23 cellular contexts compared by ENCODE assay signal in the genomic region with DNA sequence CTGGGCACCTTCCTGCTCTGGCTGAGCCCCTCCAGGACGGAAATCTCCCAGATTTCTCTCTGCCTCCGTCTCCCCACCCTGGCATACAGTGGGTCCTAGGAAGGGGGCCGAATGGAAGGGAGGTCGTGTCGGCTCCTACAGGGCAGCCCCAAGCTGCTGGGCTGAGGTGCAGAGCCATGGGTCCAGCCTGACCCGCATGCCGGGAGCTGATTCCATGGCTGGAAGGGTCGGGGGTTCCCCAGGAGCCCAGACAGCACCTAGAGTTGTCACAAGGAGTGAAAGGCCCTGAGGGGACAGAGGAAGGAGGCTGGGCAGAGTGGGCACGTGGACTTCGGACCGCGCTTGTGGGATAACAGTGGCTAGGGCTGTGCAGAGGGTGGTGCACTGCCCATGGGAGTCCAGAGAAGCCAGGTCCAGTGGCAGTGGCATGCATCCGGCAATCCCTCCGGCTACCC. TPM values are rescaled to one million over a fixed set of nuclear protein-coding genes. Genes with fewer than 3 reads are reported as not detected.
A peak's percentile ranks its signal among the peaks of the same experiment; 100 is the strongest.
DNase-seq lines count a peak whose midpoint lies in the region; ATAC-seq, FAIRE-seq and TF ChIP-seq lines count a peak whose summit lies in the region.
"Had no signal": no experiment of that assay in that cellular context is flagged by ENCODE, and none has a peak within 500 bp of the region (broad histone marks: within the 10 kb centered on the region; RNA-seq: fewer than 3 reads in every experiment).

No MANE protein-coding gene starts in this region.

- FAIRE-seq in A549 (lab: Jason Lieb, UNC) = no peak
- FAIRE-seq: GM18507, K562 had no signal

- H3K4me1 ChIP-seq in A549 (peaks cover 37% of the 10 kb centered on the region), ectodermal cell (ENCODE audit: control insufficient read depth, insufficient read depth, low read length) (peaks cover 34% of the 10 kb centered on the region)
- H3K4me1 ChIP-seq: left lung, psoas muscle had no signal

- H3K36me3 Mint-ChIP-seq in HFFc6 (ENCODE audit: low read depth) (peaks cover 15% of the 10 kb centered on the region), neural crest cell (ENCODE audit: low read depth) (peaks cover 4% of the 10 kb centered on the region)
- peaks cover 3% of the 10 kb centered on the region for H3K36me3 Mint-ChIP-seq in activated T-cell treated with anti-CD3 and anti-CD28 coated beads, Interleukin-2, amount 50 U/mL, for 4 hours (ENCODE audit: insufficient read depth)
- H3K36me3 Mint-ChIP-seq: activated naive CD8-positive, alpha-beta T cell treated with anti-CD3 and anti-CD28 coated beads for 36 hours had no signal

- POLR2A ChIA-PET in A549 (lab: Yijun Ruan, JAX) (no interaction called here), HEK293T (lab: Yijun Ruan, JAX) (no interaction called here)

- H3K27ac Mint-ChIP-seq in HFFc6 (peak overlapping the region; percentile 36), neural crest cell (ENCODE audit: unreplicated experiment) (peak overlapping the region; percentile 92)
- H3K27ac Mint-ChIP-seq: activated CD8-positive, alpha-beta T cell treated with anti-CD3 and anti-CD28 coated beads for 36 hours; activated naive CD8-positive, alpha-beta T cell treated with anti-CD3 and anti-CD28 coated beads for 36 hours; T-helper 1 cell treated with Interleukin-12 subunit alpha and Interleukin-12 subunit beta and Interleukin-4 antibody, amounts not matched to agents 30 μg/mL and 1 μg/mL, for 36 hours had no signal

- TF ChIP-seq EP300 in A549 (IDR thresholded peaks at IDR 0.05) = no peak

- H3K27ac ChIP-seq in A549 = peak overlapping the region; percentile 87 to 90
- peak overlapping the region; percentile 94 for H3K27ac ChIP-seq in ectodermal cell (ENCODE audit: insufficient read depth, low read depth, low read length, poor library complexity, severe bottlenecking)
- H3K27ac ChIP-seq: brain microvascular endothelial cell, gastroesophageal sphincter, left lung, psoas muscle had no signal

- H3K4me1 Mint-ChIP-seq in HFFc6 (ENCODE audit: low read depth) (peaks cover 19% of the 10 kb centered on the region; the same call in 1 of the 2 replicates), neural crest cell (peaks cover 55% of the 10 kb centered on the region)
- H3K4me1 Mint-ChIP-seq in activated T-cell treated with anti-CD3 and anti-CD28 coated beads, Interleukin-2, amount 50 U/mL, for 4 hours (ENCODE audit: low read depth) = no peaks in the 10 kb centered on the region
- H3K4me1 Mint-ChIP-seq: activated naive CD8-positive, alpha-beta T cell treated with anti-CD3 and anti-CD28 coated beads for 36 hours; CD8-positive, alpha-beta memory T cell had no signal

- no peaks in the 10 kb centered on the region for H3K9me3 ChIP-seq in A549
- no peaks in the 10 kb centered on the region for H3K9me3 ChIP-seq in ectodermal cell (ENCODE audit: control insufficient read depth, low read length)
- H3K9me3 ChIP-seq: gastroesophageal sphincter, left lung, psoas muscle had no signal

- H3K4me3 Mint-ChIP-seq in HFFc6 (peak overlapping the region; percentile 61), neural crest cell (peak overlapping the region; percentile 73)
- H3K4me3 Mint-ChIP-seq in activated T-cell treated with anti-CD3 and anti-CD28 coated beads, Interleukin-2, amount 50 U/mL, for 4 hours = no peak overlapping the region
- H3K4me3 Mint-ChIP-seq: activated CD8-positive, alpha-beta T cell treated with anti-CD3 and anti-CD28 coated beads for 36 hours; activated naive CD8-positive, alpha-beta T cell treated with anti-CD3 and anti-CD28 coated beads for 36 hours; CD8-positive, alpha-beta memory T cell; T-helper 1 cell treated with Interleukin-12 subunit alpha and Interleukin-12 subunit beta and Interleukin-4 antibody, amounts not matched to agents 30 μg/mL and 1 μg/mL, for 36 hours had no signal

- TF ChIP-seq POLR2A in A549 (IDR thresholded peaks at IDR 0.05; ENCODE audit: low read length) = no peak

- ATAC-seq in A549 = no peak
- ATAC-seq in activated T-cell treated with anti-CD3 and anti-CD28 coated beads, Interleukin-2, amount 50 U/mL, for 4 hours = no peak
- ATAC-seq: activated CD8-positive, alpha-beta T cell treated with anti-CD3 and anti-CD28 coated beads for 36 hours; gastroesophageal sphincter; K562; left lung; psoas muscle had no signal

- no peak overlapping the region for H3K4me2 ChIP-seq in A549

- H3K36me3 ChIP-seq in ectodermal cell (ENCODE audit: control insufficient read depth, insufficient read depth, low read length) = peaks cover 4% of the 10 kb centered on the region

- no peak for TF ChIP-seq CTCF in A549 (IDR thresholded peaks at IDR 0.05)
- TF ChIP-seq CTCF in HFFc6 (IDR thresholded peaks at IDR 0.05) = no peak
- no peak for TF ChIP-seq CTCF in neural crest cell (conservative IDR thresholded peaks at IDR 0.05)

- DNase-seq in A549 (ENCODE audit: low read depth in 1 of 2, low spot score in 1 of 2) (no peak), HFFc6 (no peak), neural crest cell (ENCODE audit: low read depth, low spot score) (no peak), HEK293T (ENCODE audit: extremely low spot score) (no peak), NCI-H2227 treated with DMSO at 0.1 percent for 48 hours (lab: John Stamatoyannopoulos, UW) (no peak)
- no peak for DNase-seq in activated T-cell treated with anti-CD3 and anti-CD28 coated beads, Interleukin-2, amount 50 U/mL, for 4 hours
- no peak for DNase-seq in NK-92 treated with Interleukin-12 subunit alpha and Interleukin-12 subunit beta, amount 100 ng/mL, for 24 hours (lab: John Stamatoyannopoulos, UW)
- DNase-seq: activated CD8-positive, alpha-beta T cell treated with anti-CD3 and anti-CD28 coated beads for 36 hours; activated naive CD8-positive, alpha-beta T cell treated with anti-CD3 and anti-CD28 coated beads for 36 hours; activated T-cell treated with anti-CD3 and anti-CD28 coated beads, Interleukin-2, amount 50 U/mL, for 48 hours; brain microvascular endothelial cell; NCI-H187 treated with DMSO at 0.1 percent for 48 hours had no signal

- H3K4me3 ChIP-seq in A549 (no peak overlapping the region), ectodermal cell (ENCODE audit: insufficient read depth, low read depth, low read length) (peak overlapping the region; percentile 1)
- H3K4me3 ChIP-seq: gastroesophageal sphincter, K562, left lung, psoas muscle had no signal

- WGBS in A549 (ENCODE audit: missing lambda C conversion rate) = 90% methylated on average over 14 of the region's 14 CpGs
- WGBS in ectodermal cell, 2 experiments = 86 to 92% methylated on average over 14 of the region's 14 CpGs

- CTCF ChIA-PET in A549 (lab: Yijun Ruan, JAX) (interaction anchor here (1.2 to 10.9 kb wide), 5 partner anchors 8 to 555 kb away, joined by 3 to 149 read pairs (median 44); no protein-coding TSS in a partner anchor), HEK293T (lab: Yijun Ruan, JAX) (no interaction called here)

- no peak for TF ChIP-seq RAD21 in A549 (conservative IDR thresholded peaks at IDR 0.05 in 1 of 2, IDR thresholded peaks at IDR 0.05 in 1 of 2)

- H3K27me3 Mint-ChIP-seq in HFFc6 (ENCODE audit: insufficient read depth) (peaks cover 62% of the 10 kb centered on the region), neural crest cell (ENCODE audit: low read depth) (peaks cover 18% of the 10 kb centered on the region)
- no peaks in the 10 kb centered on the region for H3K27me3 Mint-ChIP-seq in activated T-cell treated with anti-CD3 and anti-CD28 coated beads, Interleukin-2, amount 50 U/mL, for 4 hours (ENCODE audit: low read depth)
- H3K27me3 Mint-ChIP-seq: activated CD8-positive, alpha-beta T cell treated with anti-CD3 and anti-CD28 coated beads for 36 hours; activated naive CD8-positive, alpha-beta T cell treated with anti-CD3 and anti-CD28 coated beads for 36 hours; CD8-positive, alpha-beta memory T cell had no signal

- H3K9me3 Mint-ChIP-seq in HFFc6 = peaks cover 19% of the 10 kb centered on the region
- no peaks in the 10 kb centered on the region for H3K9me3 Mint-ChIP-seq in neural crest cell
- H3K9me3 Mint-ChIP-seq in activated T-cell treated with anti-CD3 and anti-CD28 coated beads, Interleukin-2, amount 50 U/mL, for 4 hours = no peaks in the 10 kb centered on the region
- H3K9me3 Mint-ChIP-seq: activated CD8-positive, alpha-beta T cell treated with anti-CD3 and anti-CD28 coated beads for 36 hours; activated naive CD8-positive, alpha-beta T cell treated with anti-CD3 and anti-CD28 coated beads for 36 hours; CD8-positive, alpha-beta memory T cell; T-helper 1 cell treated with Interleukin-12 subunit alpha and Interleukin-12 subunit beta and Interleukin-4 antibody, amounts not matched to agents 30 μg/mL and 1 μg/mL, for 36 hours had no signal

- H3K27me3 ChIP-seq in ectodermal cell (ENCODE audit: control insufficient read depth, insufficient read depth, low read length, poor library complexity, severe bottlenecking) = no peaks in the 10 kb centered on the region
- H3K27me3 ChIP-seq: brain microvascular endothelial cell, gastroesophageal sphincter, left lung had no signal

RNA-seq across cellular contexts. Expression of a gene that starts 16.5 kb away (rescaled TPM):
- polyA plus RNA-seq in A549 (2011; rRNA removed) (106 and 136 TPM in 2 replicates), A549 (2017; fragmentation: RNase III; extraction: RNeasy Plus Mini Kit Qiagen cat#74134 plus additional on column Dnase treatment) (125 to 157 TPM (median 131 TPM) in 3 replicates)
- 219 and 249 TPM in 2 replicates for polyA plus RNA-seq in A549 (2012; cell fraction: cytosol; rRNA removed)
- 343 and 460 TPM in 2 replicates for polyA plus RNA-seq in A549 (2012; cell fraction: nucleus; rRNA removed)
- polyA minus RNA-seq in A549 (2011; rRNA and poly(A)+ RNA removed) = 276 and 347 TPM in 2 replicates
- 1,000 to 10,000 TPM; 1,259 to 2,084 (median 1,434) TPM for total RNA-seq in HFFc6 (2021; fragmentation: NEBNext Ultra II Directional; extraction: Animal tissue kit (Norgen Biotek cat#: 25700))
- polyA plus RNA-seq in ectodermal cell (2013, experiment 1 of 4) = 197 TPM
- 199 TPM for polyA plus RNA-seq in ectodermal cell (2013, experiment 2 of 4)
- polyA plus RNA-seq in ectodermal cell (2013, experiment 3 of 4) = 138 TPM
- 152 TPM for polyA plus RNA-seq in ectodermal cell (2013, experiment 4 of 4)
- 344 and 350 TPM in 2 replicates for total RNA-seq in neural crest cell
- total RNA-seq in activated T-cell treated with anti-CD3 and anti-CD28 coated beads, Interleukin-2, amount 50 U/mL, for 4 hours = 10 to 100 TPM; 26.1 to 31.9 (median 28.1) TPM

RNA-seq across cellular contexts. Expression of a gene that starts 17.7 kb away (rescaled TPM):
- polyA plus RNA-seq in A549 (2011; rRNA removed) (20.0 and 25.1 TPM in 2 replicates), A549 (2017; fragmentation: RNase III; extraction: RNeasy Plus Mini Kit Qiagen cat#74134 plus additional on column Dnase treatment) (27.0 to 30.3 TPM (median 29.7 TPM) in 3 replicates)
- polyA plus RNA-seq in A549 (2012; cell fraction: cytosol; rRNA removed) = 27.7 TPM in 2 replicates
- polyA plus RNA-seq in A549 (2012; cell fraction: nucleus; rRNA removed) = 31.5 and 54.7 TPM in 2 replicates
- 11.0 TPM in 2 replicates for polyA minus RNA-seq in A549 (2011; rRNA and poly(A)+ RNA removed)
- 10 to 100 TPM; 23.2 to 28.5 (median 25.6) TPM for total RNA-seq in HFFc6 (2021; fragmentation: NEBNext Ultra II Directional; extraction: Animal tissue kit (Norgen Biotek cat#: 25700))
- polyA plus RNA-seq in ectodermal cell (2013, experiment 1 of 4) = 24.9 TPM
- polyA plus RNA-seq in ectodermal cell (2013, experiment 2 of 4) = 28.3 TPM
- polyA plus RNA-seq in ectodermal cell (2013, experiment 3 of 4) = 19.9 TPM
- 21.5 TPM for polyA plus RNA-seq in ectodermal cell (2013, experiment 4 of 4)
- total RNA-seq in neural crest cell = 24.7 and 26.6 TPM in 2 replicates
- 10 to 100 TPM; 22.2 to 24.5 (median 22.8) TPM for total RNA-seq in activated T-cell treated with anti-CD3 and anti-CD28 coated beads, Interleukin-2, amount 50 U/mL, for 4 hours

RNA-seq across cellular contexts. Expression of a gene that starts 46.3 kb away (rescaled TPM):
- polyA plus RNA-seq in A549 (2011; rRNA removed) = 0.28 and 0.31 TPM in 2 replicates
- 0.07 and 0.12 TPM in 2 replicates for polyA plus RNA-seq in A549 (2012; cell fraction: cytosol; rRNA removed)
- 0.07 and 0.11 TPM in 2 replicates for polyA plus RNA-seq in A549 (2012; cell fraction: nucleus; rRNA removed)
- 0.05 TPM in 1 of 3 replicates, not detected in the others for polyA plus RNA-seq in A549 (2017; fragmentation: RNase III; extraction: RNeasy Plus Mini Kit Qiagen cat#74134 plus additional on column Dnase treatment)
- 0.24 TPM in 1 of 2 replicates, not detected in the other for polyA minus RNA-seq in A549 (2011; rRNA and poly(A)+ RNA removed)
- not detected for total RNA-seq in HFFc6 (2021; fragmentation: NEBNext Ultra II Directional; extraction: Animal tissue kit (Norgen Biotek cat#: 25700))
- 1.4 TPM for polyA plus RNA-seq in ectodermal cell (2013, experiment 1 of 4)
- 1.5 TPM for polyA plus RNA-seq in ectodermal cell (2013, experiment 2 of 4)
- 1.3 TPM for polyA plus RNA-seq in ectodermal cell (2013, experiment 3 of 4)
- 1.2 TPM for polyA plus RNA-seq in ectodermal cell (2013, experiment 4 of 4)
- 0.21 and 0.34 TPM in 2 replicates for total RNA-seq in neural crest cell
- total RNA-seq in activated T-cell treated with anti-CD3 and anti-CD28 coated beads, Interleukin-2, amount 50 U/mL, for 4 hours = not detected
- total RNA-seq: activated CD8-positive, alpha-beta T cell treated with anti-CD3 and anti-CD28 coated beads for 36 hours; activated naive CD8-positive, alpha-beta T cell treated with anti-CD3 and anti-CD28 coated beads for 36 hours; CD8-positive, alpha-beta memory T cell; Daoy; dermis blood vessel endothelial cell; gastroesophageal sphincter; left lung; psoas muscle had no signal
- polyA plus RNA-seq: CD8-positive, alpha-beta memory T cell; esophagus; K562; psoas muscle had no signal

Comparison
In these comparisons a context has a peak if more than half of its experiments do, and no peak if none do; other contexts are left out.
1. RNA of a gene that starts 16.5 kb away (total RNA-seq): 1,259 to 2,084 TPM in HFFc6 and 344 to 350 TPM in neural crest cell; 26.1 to 31.9 TPM in activated T-cell treated with anti-CD3 and anti-CD28 coated beads, Interleukin-2, amount 50 U/mL, for 4 hours; every median in the first group is over 10 times any median in the second.